Comparison of ENCODE assay signal across 18 cellular contexts in the genomic region with DNA sequence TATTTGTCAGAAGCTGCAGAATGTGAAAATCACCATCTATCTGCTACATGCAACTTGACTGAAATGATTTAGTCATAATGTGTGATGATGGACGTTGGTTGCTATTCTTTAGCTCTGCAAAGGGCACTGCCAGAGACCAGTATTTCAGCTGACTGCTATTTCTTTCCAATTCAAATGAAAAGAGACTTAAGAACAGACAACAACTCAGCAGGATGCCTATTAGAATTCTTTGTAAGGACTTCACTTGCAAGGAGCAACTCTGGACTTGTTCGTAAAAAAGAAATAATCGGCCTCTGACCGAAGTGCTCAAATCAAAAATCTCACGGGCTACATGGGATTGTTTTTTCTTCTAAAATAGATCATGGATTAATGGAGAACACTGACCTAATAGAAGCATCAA.
DNase-seq lines count a peak whose midpoint lies in the region; TF ChIP-seq lines count a peak whose summit lies in the region.
"Had no signal": no experiment of that assay in that cellular context is flagged by ENCODE, and none has a peak within 500 bp of the region (broad histone marks: within the 10 kb centered on the region; RNA-seq: fewer than 3 reads in every experiment).

No MANE protein-coding gene starts in this region.

- no peaks in the 10 kb centered on the region for H3K27me3 ChIP-seq in NT2/D1 (ENCODE audit: insufficient read depth, insufficient read length)
- H3K27me3 ChIP-seq in endodermal cell (ENCODE audit: control insufficient read depth, insufficient read depth, low read length, poor library complexity, severe bottlenecking): no peaks in the 10 kb centered on the region
- no peaks in the 10 kb centered on the region for H3K27me3 ChIP-seq in vagina
- H3K27me3 ChIP-seq: BLaER1, suprapubic skin had no signal

- H3K9me3 Mint-ChIP-seq in endodermal cell: no peaks in the 10 kb centered on the region
- H3K9me3 Mint-ChIP-seq: activated naive CD8-positive, alpha-beta T cell treated with anti-CD3 and anti-CD28 coated beads, Interleukin-2, amount 10 ng/mL, durations not matched to agents 7 days and 5 days had no signal

- DNase-seq in NT2/D1 (ENCODE audit: low read depth, low spot score) (peak; percentile 92), endodermal cell (no peak), iPS-NIHi7 (ENCODE audit: extremely low spot score) (peak; percentile 20), MV-4-11 (lab: John Stamatoyannopoulos, UW) (no peak), LoVo (ENCODE audit: low spot score) (no peak), vagina (ENCODE audit: extremely low spot score in 2 of 2) (no peak)
- DNase-seq: activated naive CD8-positive, alpha-beta T cell treated with anti-CD3 and anti-CD28 coated beads, Interleukin-2, amount 10 ng/mL, durations not matched to agents 7 days and 5 days; effector CD8-positive, alpha-beta T cell; GF-D8; left ventricle myocardium inferior; NCI-H1417 treated with DMSO at 0.1 percent for 48 hours; NCI-H774; posterior cingulate gyrus; small intestine; T1000 had no signal

- no peak for TF ChIP-seq POLR2A in vagina (IDR thresholded peaks at IDR 0.05)

- no peaks in the 10 kb centered on the region for H3K9me3 ChIP-seq in NT2/D1 (ENCODE audit: insufficient read depth, low read length)
- no peaks in the 10 kb centered on the region for H3K9me3 ChIP-seq in endodermal cell (ENCODE audit: control insufficient read depth, low read length)
- H3K9me3 ChIP-seq in vagina: no peaks in the 10 kb centered on the region
- H3K9me3 ChIP-seq: BLaER1, left ventricle myocardium inferior, suprapubic skin had no signal

- H3K9ac ChIP-seq in NT2/D1 (ENCODE audit: insufficient read length, low read depth) (no peak overlapping the region), endodermal cell (ENCODE audit: extremely low read depth, low read length, poor library complexity, severe bottlenecking) (no peak overlapping the region)
- H3K9ac ChIP-seq: BLaER1 had no signal

- H3K36me3 ChIP-seq in NT2/D1 (ENCODE audit: insufficient read depth, insufficient read length, low read length) (no peaks in the 10 kb centered on the region), endodermal cell (ENCODE audit: control insufficient read depth, insufficient read depth, low read length) (no peaks in the 10 kb centered on the region), vagina (no peaks in the 10 kb centered on the region)
- H3K36me3 ChIP-seq: BLaER1, left ventricle myocardium inferior, suprapubic skin had no signal

- H3K4me3 ChIP-seq in NT2/D1 (ENCODE audit: insufficient read length, low read depth) (no peak overlapping the region), endodermal cell (ENCODE audit: low read length) (no peak overlapping the region), vagina (no peak overlapping the region)
- H3K4me3 ChIP-seq: BLaER1, left ventricle myocardium inferior, suprapubic skin had no signal

- peaks cover 3% of the 10 kb centered on the region for H3K36me3 Mint-ChIP-seq in endodermal cell (ENCODE audit: low read depth)
- H3K36me3 Mint-ChIP-seq: activated naive CD8-positive, alpha-beta T cell treated with anti-CD3 and anti-CD28 coated beads, Interleukin-2, amount 10 ng/mL, durations not matched to agents 7 days and 5 days had no signal

- 26 to 42% methylated on average over 2 to 5 of the region's 5 CpGs for WGBS in endodermal cell (ENCODE audit: insufficient coverage in 1 of 2, insufficient read length in 1 of 2), 2 experiments

- H3K27ac ChIP-seq in endodermal cell (ENCODE audit: low read depth, low read length) (peak overlapping the region; percentile 9), temporal lobe (ENCODE audit: low read depth, low read length) (peak overlapping the region; percentile 17), vagina (no peak overlapping the region)
- H3K27ac ChIP-seq: BLaER1, left ventricle myocardium inferior, suprapubic skin had no signal

- peaks cover 55% of the 10 kb centered on the region for H3K4me1 Mint-ChIP-seq in endodermal cell
- H3K4me1 Mint-ChIP-seq: activated naive CD8-positive, alpha-beta T cell treated with anti-CD3 and anti-CD28 coated beads, Interleukin-2, amount 10 ng/mL, durations not matched to agents 7 days and 5 days had no signal

- intact Hi-C loops in vagina (cut with DNase I): loop anchor here (1.0 kb wide), 1 partner anchor 41 kb away; no protein-coding TSS in a partner anchor

- H3K27ac Mint-ChIP-seq in endodermal cell: no peak overlapping the region
- H3K27ac Mint-ChIP-seq: activated naive CD8-positive, alpha-beta T cell treated with anti-CD3 and anti-CD28 coated beads, Interleukin-2, amount 10 ng/mL, durations not matched to agents 7 days and 5 days had no signal

- H3K4me1 ChIP-seq in NT2/D1 (ENCODE audit: insufficient read depth, insufficient read length) (peaks cover 3% of the 10 kb centered on the region), endodermal cell (ENCODE audit: control insufficient read depth, insufficient read depth, low read length) (no peaks in the 10 kb centered on the region), vagina (no peaks in the 10 kb centered on the region)
- H3K4me1 ChIP-seq: BLaER1 had no signal

- H3K4me3 Mint-ChIP-seq in endodermal cell: peak overlapping the region; percentile 23
- H3K4me3 Mint-ChIP-seq: activated naive CD8-positive, alpha-beta T cell treated with anti-CD3 and anti-CD28 coated beads, Interleukin-2, amount 10 ng/mL, durations not matched to agents 7 days and 5 days had no signal

- TF ChIP-seq CTCF in endodermal cell (conservative IDR thresholded peaks at IDR 0.05) (no peak), vagina (IDR thresholded peaks at IDR 0.05) (no peak)

- peaks cover 14% of the 10 kb centered on the region for H3K27me3 Mint-ChIP-seq in endodermal cell (ENCODE audit: insufficient read depth)

Comparison
In these comparisons a context has a peak if more than half of its experiments do, and no peak if none do; other contexts are left out.
1. DNase-seq: peak in NT2/D1 (single experiment) and iPS-NIHi7 (single experiment); none in endodermal cell (single experiment), MV-4-11 (single experiment), LoVo (single experiment) and vagina (0 of 2).